18 cellular contexts compared by ENCODE assay signal in the genomic region with DNA sequence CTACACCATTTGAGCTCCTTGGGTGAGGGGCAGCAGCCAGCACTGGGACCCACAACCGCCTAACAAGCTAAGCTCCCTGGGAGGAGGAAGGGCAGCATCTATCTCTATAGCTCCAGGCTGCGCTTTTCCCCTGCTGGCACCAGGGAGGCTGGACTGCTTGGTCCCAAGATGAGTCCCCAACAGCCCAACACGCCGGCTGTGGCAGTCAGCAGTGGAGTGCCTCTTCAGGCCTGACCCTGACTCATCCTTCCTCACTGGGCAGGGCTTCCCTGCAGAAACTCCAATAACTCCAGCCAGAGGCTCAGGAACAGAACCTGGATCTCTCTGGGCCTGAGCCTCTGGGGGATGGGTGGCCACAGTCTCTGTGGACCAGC.
"Had no signal": no experiment of that assay in that cellular context is flagged by ENCODE, and none has a peak within 500 bp of the region (broad histone marks: within the 10 kb centered on the region; RNA-seq: fewer than 3 reads in every experiment).

No MANE protein-coding gene starts in this region.

- H3K27me3 ChIP-seq: neural progenitor cell, thyroid gland, uterus had no signal

- H3K27ac ChIP-seq: neural progenitor cell, parathyroid adenoma, thyroid gland, uterus had no signal

- ATAC-seq: activated CD8-positive, alpha-beta memory T cell treated with anti-CD3 and anti-CD28 coated beads, Interleukin-2, amount 10 ng/mL, durations not matched to agents 7 days and 5 days; esophagus mucosa; left cardiac atrium had no signal

- H3K9ac ChIP-seq: neural progenitor cell, parathyroid adenoma had no signal

- H3K36me3 Mint-ChIP-seq: brain, neural progenitor cell had no signal

- H3K27me3 Mint-ChIP-seq: activated CD8-positive, alpha-beta memory T cell treated with anti-CD3 and anti-CD28 coated beads, Interleukin-2, amount 10 ng/mL, durations not matched to agents 7 days and 5 days; central memory CD8-positive, alpha-beta T cell; dendritic cell treated with granulocyte-macrophage colony-stimulating factor and Interleukin-4, amounts not matched to agents 40 ng/mL and 50 ng/mL, for 4 days had no signal

- DNase-seq: activated CD4-positive, alpha-beta T cell treated with anti-CD3 and anti-CD28 coated beads for 1 hour; activated CD8-positive, alpha-beta memory T cell treated with anti-CD3 and anti-CD28 coated beads, Interleukin-2, amount 10 ng/mL, durations not matched to agents 7 days and 5 days; activated effector memory CD4-positive, alpha-beta T cell treated with anti-CD3 and anti-CD28 coated beads, Interleukin-2, amount 50 U/mL, for 16 hours; activated T-cell treated with anti-CD3 and anti-CD28 coated beads, Interleukin-2, amount 50 U/mL, for 4 hours; amniotic stem cell; endodermal cell; left cardiac atrium; midbrain; thyroid gland; uterus had no signal

- H3K9me3 ChIP-seq: thyroid gland, uterus had no signal

- H3K4me3 ChIP-seq: lung, neural progenitor cell, thyroid gland, uterus had no signal

- H3K4me1 Mint-ChIP-seq: brain; central memory CD8-positive, alpha-beta T cell; endodermal cell; neural progenitor cell had no signal

- H3K4me2 ChIP-seq: neural progenitor cell had no signal

- H3K27ac Mint-ChIP-seq: activated CD8-positive, alpha-beta memory T cell treated with anti-CD3 and anti-CD28 coated beads, Interleukin-2, amount 10 ng/mL, durations not matched to agents 7 days and 5 days; activated naive CD4-positive, alpha-beta T cell treated with anti-CD3 and anti-CD28 coated beads, Interleukin-2, amount 50 U/mL, for 72 hours; brain; dendritic cell treated with granulocyte-macrophage colony-stimulating factor and Interleukin-4, amounts not matched to agents 40 ng/mL and 50 ng/mL, for 4 days; endodermal cell; neural progenitor cell had no signal

- H3K4me3 Mint-ChIP-seq: activated CD8-positive, alpha-beta memory T cell treated with anti-CD3 and anti-CD28 coated beads, Interleukin-2, amount 10 ng/mL, durations not matched to agents 7 days and 5 days; activated T-cell treated with anti-CD3 and anti-CD28 coated beads, Interleukin-2, amount 50 U/mL, for 4 hours; brain; central memory CD8-positive, alpha-beta T cell; dendritic cell treated with granulocyte-macrophage colony-stimulating factor and Interleukin-4, amounts not matched to agents 40 ng/mL and 50 ng/mL, for 4 days; endodermal cell; neural progenitor cell had no signal

- H3K36me3 ChIP-seq: neural progenitor cell, thyroid gland, uterus had no signal

- H3K79me2 ChIP-seq: parathyroid adenoma had no signal

- H2AFZ ChIP-seq: neural progenitor cell, parathyroid adenoma had no signal

- H3K9me3 Mint-ChIP-seq: endodermal cell had no signal

- H3K4me1 ChIP-seq: parathyroid adenoma, thyroid gland, uterus had no signal
